1 cellular context compared by ENCODE assay signal in genomic region chr10:32961892-32962369, GRCh38.
A peak's percentile ranks its signal among the peaks of the same experiment; 100 is the strongest.
TF ChIP-seq lines count a peak whose summit lies in the region.

No MANE protein-coding gene starts in this region.

TF ChIP-seq in HepG2, 621 proteins besides CTCF, POLR2A, EP300 and RAD21 (continued from another document):
- TF ChIP-seq ETV5 (CRISPR knock-in tag; IDR thresholded peaks at IDR 0.05; ENCODE audit: borderline replicate concordance) (peak; percentile 19; the same call in 1 of the 2 replicates), SAP130 (CRISPR knock-in tag; IDR thresholded peaks at IDR 0.05; ENCODE audit: low read depth) (peak; percentile 61; the same call in 1 of the 2 replicates), GABPA (IDR thresholded peaks at IDR 0.05; ENCODE audit: low read depth, low read length) (no peak), GABPA (CRISPR knock-in tag; IDR thresholded peaks at IDR 0.05; ENCODE audit: low read depth) (peak; percentile 50; the same call in 1 of the 2 replicates), SRF (IDR thresholded peaks at IDR 0.05; ENCODE audit: low read depth, low read length) (peak; percentile 64; the same call in 1 of the 2 replicates), ZNF572 (CRISPR knock-in tag; IDR thresholded peaks at IDR 0.05) (no peak), HOMEZ (CRISPR knock-in tag; IDR thresholded peaks at IDR 0.05; ENCODE audit: low read depth) (peak; percentile 28; the same call in 1 of the 2 replicates), ZNF563 (CRISPR knock-in tag; IDR thresholded peaks at IDR 0.05) (no peak), HOXA7 (CRISPR knock-in tag; IDR thresholded peaks at IDR 0.05) (no peak), ARID5B (CRISPR knock-in tag; IDR thresholded peaks at IDR 0.05) (peak; percentile 21; the same call in 1 of the 2 replicates), RARA (CRISPR knock-in tag; IDR thresholded peaks at IDR 0.05) (peak; percentile 25; the same call in 1 of the 2 replicates), ZSCAN21 (CRISPR knock-in tag; IDR thresholded peaks at IDR 0.05; ENCODE audit: borderline replicate concordance) (no peak), CSRNP2 (CRISPR knock-in tag; conservative IDR thresholded peaks at IDR 0.05; ENCODE audit: low read depth) (no peak), ZC3H13 (CRISPR knock-in tag; IDR thresholded peaks at IDR 0.05) (no peak)
